Comparison of ENCODE assay signal across 9 cellular contexts in the genomic region with DNA sequence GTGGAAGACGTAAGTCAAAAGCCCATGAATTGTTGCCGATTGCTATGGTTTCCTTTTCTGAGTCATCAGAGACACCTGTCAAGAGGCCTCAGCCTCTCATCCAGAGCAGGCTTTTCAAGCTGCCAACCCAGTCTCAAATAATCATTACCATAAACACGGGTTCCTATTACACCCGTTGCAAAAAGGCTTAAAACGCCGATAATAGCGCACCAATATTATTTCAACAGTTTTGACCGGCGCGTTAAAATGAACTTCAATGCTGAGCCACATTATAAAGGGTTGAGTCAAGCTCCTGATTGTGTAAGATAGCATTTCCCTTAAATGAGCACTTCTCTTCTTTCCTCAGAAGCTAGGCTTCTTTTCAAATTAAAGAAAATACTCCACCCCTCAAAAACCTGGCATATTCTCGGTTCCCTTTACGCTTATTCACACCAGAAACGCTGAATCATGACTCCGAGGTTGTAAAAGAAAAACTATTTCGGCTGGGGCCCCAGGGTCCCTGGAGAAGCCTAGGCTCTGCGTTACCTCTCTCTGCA. TPM values are rescaled to one million over a fixed set of nuclear protein-coding genes. Genes with fewer than 3 reads are reported as not detected.
DNase-seq lines count a peak whose midpoint lies in the region; ATAC-seq and TF ChIP-seq lines count a peak whose summit lies in the region.
"Had no signal": no experiment of that assay in that cellular context is flagged by ENCODE, and none has a peak within 500 bp of the region (broad histone marks: within the 10 kb centered on the region; RNA-seq: fewer than 3 reads in every experiment).

No MANE protein-coding gene starts in this region.

- no peak for TF ChIP-seq CTCF in GM10248 (IDR thresholded peaks at IDR 0.05; ENCODE audit: control extremely low read depth, extremely low read depth, low read depth, missing control alignments)
- TF ChIP-seq CTCF in WERI-Rb-1 (IDR thresholded peaks at IDR 0.05; ENCODE audit: low read depth, low read length): no peak

- peaks cover 4% of the 10 kb centered on the region; the same call in 1 of the 2 replicates for H3K36me3 ChIP-seq in HUES64 (ENCODE audit: insufficient read depth, low read length)
- H3K36me3 ChIP-seq in iPS DF 6.9 (ENCODE audit: control insufficient read depth, insufficient read depth, low read length): no peaks in the 10 kb centered on the region
- peaks cover 6% of the 10 kb centered on the region for H3K36me3 ChIP-seq in skeletal muscle satellite cell (ENCODE audit: insufficient read depth, low read length)
- H3K36me3 ChIP-seq in WERI-Rb-1: no peaks in the 10 kb centered on the region
- H3K36me3 ChIP-seq: SJSA1 had no signal

- H3K9me3 Mint-ChIP-seq in activated T-helper 2 cell treated with anti-CD3 and anti-CD28 coated beads, Interferon-gamma antibody, Interleukin-2, Interleukin-4, amounts not matched to agents 10 μg/mL and 5 μg/mL and 100 μg/mL, durations not matched to agents 14 hours and 24 hours and 36 hours: no peaks in the 10 kb centered on the region

- POLR2A ChIA-PET in GM10248 (lab: Yijun Ruan, JAX): no interaction called here

- peak overlapping the region; percentile 52 for H3K27ac Mint-ChIP-seq in activated T-helper 2 cell treated with anti-CD3 and anti-CD28 coated beads, Interferon-gamma antibody, Interleukin-2, Interleukin-4, amounts not matched to agents 10 μg/mL and 5 μg/mL and 100 μg/mL, durations not matched to agents 14 hours and 24 hours and 36 hours

- H3K9ac ChIP-seq in HUES64 (ENCODE audit: low read depth, low read length) (peak overlapping the region; percentile 66; the same call in 1 of the 2 replicates), skeletal muscle satellite cell (ENCODE audit: low read depth, low read length) (peak overlapping the region; percentile 95)

- peaks cover 10% of the 10 kb centered on the region for H3K9me3 ChIP-seq in HUES64 (ENCODE audit: insufficient read depth, low read depth, low read length)
- no peaks in the 10 kb centered on the region for H3K9me3 ChIP-seq in iPS DF 6.9 (ENCODE audit: control insufficient read depth, insufficient read depth, low read length)
- H3K9me3 ChIP-seq in skeletal muscle satellite cell (replicated peaks; ENCODE audit: low read length): no peaks in the 10 kb centered on the region
- H3K9me3 ChIP-seq in WERI-Rb-1 (ENCODE audit: severe bottlenecking): peaks cover 4% of the 10 kb centered on the region
- H3K9me3 ChIP-seq: SJSA1 had no signal

- H3K27me3 Mint-ChIP-seq in activated T-helper 2 cell treated with anti-CD3 and anti-CD28 coated beads, Interferon-gamma antibody, Interleukin-2, Interleukin-4, amounts not matched to agents 10 μg/mL and 5 μg/mL and 100 μg/mL, durations not matched to agents 14 hours and 24 hours and 36 hours (ENCODE audit: low read depth): peaks cover 44% of the 10 kb centered on the region

- H3K4me1 Mint-ChIP-seq in activated T-helper 2 cell treated with anti-CD3 and anti-CD28 coated beads, Interferon-gamma antibody, Interleukin-2, Interleukin-4, amounts not matched to agents 10 μg/mL and 5 μg/mL and 100 μg/mL, durations not matched to agents 14 hours and 24 hours and 36 hours (ENCODE audit: low read depth): peaks cover 16% of the 10 kb centered on the region

- peaks cover 15% of the 10 kb centered on the region for H3K4me1 ChIP-seq in HUES64 (ENCODE audit: insufficient read depth, low read length)
- no peaks in the 10 kb centered on the region for H3K4me1 ChIP-seq in iPS DF 6.9 (ENCODE audit: control insufficient read depth, insufficient read depth, low read length)
- H3K4me1 ChIP-seq in skeletal muscle satellite cell (ENCODE audit: control insufficient read depth, insufficient read depth, low read length): peaks cover 14% of the 10 kb centered on the region

- CTCF ChIA-PET in GM10248 (lab: Yijun Ruan, JAX): no interaction called here

- DNase-seq in GM10248 (ENCODE audit: extremely low spot score): peak; percentile 16
- DNase-seq in activated T-helper 2 cell treated with anti-CD3 and anti-CD28 coated beads, Interferon-gamma antibody, Interleukin-2, Interleukin-4, amounts not matched to agents 10 μg/mL and 5 μg/mL and 100 μg/mL, durations not matched to agents 14 hours and 24 hours and 36 hours (ENCODE audit: low spot score): no peak
- no peak for DNase-seq in iPS DF 6.9 (ENCODE audit: low read depth, low spot score)
- DNase-seq in WERI-Rb-1: no peak
- DNase-seq in retina: no peak

- WGBS in HUES64: 6% methylated on average over 16 of the region's 16 CpGs
- no CpG with 5 or more reads among the region's 16 CpGs for WGBS in iPS DF 6.9 (ENCODE audit: insufficient coverage, insufficient read length)

- H3K4me3 ChIP-seq in HUES64 (ENCODE audit: low read length): peak overlapping the region; percentile 87
- peak overlapping the region; percentile 43; the same call in 1 of the 2 replicates for H3K4me3 ChIP-seq in iPS DF 6.9 (ENCODE audit: low read length)
- peak overlapping the region; percentile 94 for H3K4me3 ChIP-seq in skeletal muscle satellite cell (ENCODE audit: low read length)
- H3K4me3 ChIP-seq in WERI-Rb-1 (ENCODE audit: low read depth, low read length): no peak overlapping the region
- H3K4me3 ChIP-seq: SJSA1 had no signal

- H3K27ac ChIP-seq in HUES64 (ENCODE audit: low read depth, low read length) (no peak overlapping the region), iPS DF 6.9 (ENCODE audit: low read length) (no peak overlapping the region), WERI-Rb-1 (no peak overlapping the region)
- H3K27ac ChIP-seq: SJSA1 had no signal

- intact Hi-C loops in activated T-helper 2 cell treated with anti-CD3 and anti-CD28 coated beads, Interferon-gamma antibody, Interleukin-2, Interleukin-4, amounts not matched to agents 10 μg/mL and 5 μg/mL and 100 μg/mL, durations not matched to agents 14 hours and 24 hours and 36 hours (cut with micrococcal nuclease): loop anchor here (1.0 kb wide), 1 partner anchor 165 kb away; no protein-coding TSS in a partner anchor

- peaks cover 41% of the 10 kb centered on the region for H3K27me3 ChIP-seq in HUES64 (ENCODE audit: insufficient read depth, low read length)
- no peaks in the 10 kb centered on the region for H3K27me3 ChIP-seq in iPS DF 6.9 (ENCODE audit: control insufficient read depth, insufficient read depth, low read length)
- no peaks in the 10 kb centered on the region for H3K27me3 ChIP-seq in skeletal muscle satellite cell (ENCODE audit: control insufficient read depth, insufficient read depth, low read length)
- peaks cover 11% of the 10 kb centered on the region for H3K27me3 ChIP-seq in WERI-Rb-1 (ENCODE audit: insufficient read depth, low read depth, severe bottlenecking)

- H3K4me2 ChIP-seq in skeletal muscle satellite cell (ENCODE audit: low read length): peak overlapping the region; percentile 90

- peak; percentile 52 for ATAC-seq in GM21576 (IDR thresholded peaks at IDR 0.05; ENCODE audit: unreplicated experiment)

- H3K36me3 Mint-ChIP-seq in activated T-helper 2 cell treated with anti-CD3 and anti-CD28 coated beads, Interferon-gamma antibody, Interleukin-2, Interleukin-4, amounts not matched to agents 10 μg/mL and 5 μg/mL and 100 μg/mL, durations not matched to agents 14 hours and 24 hours and 36 hours (ENCODE audit: low read depth): no peaks in the 10 kb centered on the region

- H3K4me3 Mint-ChIP-seq in activated T-helper 2 cell treated with anti-CD3 and anti-CD28 coated beads, Interferon-gamma antibody, Interleukin-2, Interleukin-4, amounts not matched to agents 10 μg/mL and 5 μg/mL and 100 μg/mL, durations not matched to agents 14 hours and 24 hours and 36 hours (ENCODE audit: low read depth): peak overlapping the region; percentile 63

RNA-seq across cellular contexts. Expression of gene TMTC1, which starts 1.4 kb away (rescaled TPM):
- 8.6 TPM for polyA plus RNA-seq in HUES64 (2013, experiment 1 of 2)
- polyA plus RNA-seq in HUES64 (2013, experiment 2 of 2): 8.3 TPM
- total RNA-seq in activated T-helper 2 cell treated with anti-CD3 and anti-CD28 coated beads, Interferon-gamma antibody, Interleukin-2, Interleukin-4, amounts not matched to agents 10 μg/mL and 5 μg/mL and 100 μg/mL, durations not matched to agents 14 hours and 24 hours and 36 hours: 1.4 TPM in 2 replicates
- total RNA-seq in skeletal muscle satellite cell (2012; rRNA removed): 69.9 and 94.0 TPM in 2 replicates
